Comparison of ENCODE assay signal across 13 cellular contexts in the genomic region with DNA sequence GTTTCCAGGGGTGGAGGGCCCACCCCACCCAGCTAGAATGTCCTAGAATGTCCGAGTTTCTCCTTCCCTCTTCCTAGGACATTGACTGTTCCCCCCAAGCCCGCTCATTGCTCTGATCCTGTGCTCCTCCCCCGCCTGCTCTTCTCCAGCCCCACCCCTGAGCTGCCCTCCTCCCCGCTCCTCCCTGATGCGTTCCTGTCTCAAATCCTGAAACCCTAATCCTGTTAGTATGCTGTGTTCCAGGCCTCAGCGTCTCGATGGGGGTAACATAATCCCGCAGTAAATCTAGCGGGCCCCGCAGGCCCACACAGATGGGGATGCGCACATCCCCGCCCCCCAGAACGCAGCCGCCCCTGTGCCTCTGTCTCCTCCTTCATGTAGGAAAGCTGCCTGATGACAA. TPM values are rescaled to one million over a fixed set of nuclear protein-coding genes. Genes with fewer than 3 reads are reported as not detected.
DNase-seq lines count a peak whose midpoint lies in the region; ATAC-seq and TF ChIP-seq lines count a peak whose summit lies in the region.
"Had no signal": no experiment of that assay in that cellular context is flagged by ENCODE, and none has a peak within 500 bp of the region (broad histone marks: within the 10 kb centered on the region; RNA-seq: fewer than 3 reads in every experiment).

No MANE protein-coding gene starts in this region.

- no peaks in the 10 kb centered on the region for H3K9me3 Mint-ChIP-seq in H9
- H3K9me3 Mint-ChIP-seq in brain = no peaks in the 10 kb centered on the region

- no peak overlapping the region for H2BK15ac ChIP-seq in H9 (ENCODE audit: low read depth, low read length)

- TF ChIP-seq POLR2A in stomach (IDR thresholded peaks at IDR 0.05) = no peak

- TF ChIP-seq CTCF in H9 (conservative IDR thresholded peaks at IDR 0.05) = no peak
- no peak for TF ChIP-seq CTCF in brain (conservative IDR thresholded peaks at IDR 0.05)
- TF ChIP-seq CTCF in stomach (IDR thresholded peaks at IDR 0.05) = no peak

- peak overlapping the region in 1 of 2 experiments; percentile 27; a peak in 1 of 5 replicates for H3K4me3 Mint-ChIP-seq in H9
- H3K4me3 Mint-ChIP-seq in brain = no peak overlapping the region

- H3K4me2 ChIP-seq in H9 (ENCODE audit: insufficient read depth, insufficient read length, low read length) = no peak overlapping the region

- H3K36me3 ChIP-seq in mesodermal cell (ENCODE audit: control insufficient read depth, insufficient read depth, low read length) (peaks cover 84% of the 10 kb centered on the region), stomach (peaks cover 4 to 56% (median 16%) of the 10 kb centered on the region in 4 donors)
- H3K36me3 ChIP-seq: left ventricle myocardium inferior, neutrophil had no signal

- no peak for TF ChIP-seq EP300 in stomach (IDR thresholded peaks at IDR 0.05)

- H3K18ac ChIP-seq in H9 (ENCODE audit: insufficient read length, low read depth, low read length) = no peak overlapping the region

- no peak overlapping the region for H3K27ac ChIP-seq in H9 (ENCODE audit: insufficient read length, low read depth, low read length)
- H3K27ac ChIP-seq in mesodermal cell (ENCODE audit: low read depth, low read length, severe bottlenecking) = peak overlapping the region; percentile 82
- peak overlapping the region; percentile 10 to 76 (median 66) for H3K27ac ChIP-seq in stomach
- H3K27ac ChIP-seq: left ventricle myocardium inferior, neutrophil had no signal

- H2BK5ac ChIP-seq in H9 (ENCODE audit: insufficient read length, low read length) = no peak overlapping the region

- no peak overlapping the region for H3K4ac ChIP-seq in H9 (ENCODE audit: low read depth, low read length)

- peaks cover 7% of the 10 kb centered on the region; the same call in 1 of the 2 replicates for H3K4me1 ChIP-seq in H9 (ENCODE audit: insufficient read depth, low read length)
- peaks cover 27% of the 10 kb centered on the region for H3K4me1 ChIP-seq in mesodermal cell (ENCODE audit: control insufficient read depth, insufficient read depth, low read length, poor library complexity, severe bottlenecking)
- H3K4me1 ChIP-seq in stomach = peaks cover 0 to 85% (median 51%) of the 10 kb centered on the region in 4 donors

- no peak overlapping the region for H4K5ac ChIP-seq in H9 (ENCODE audit: insufficient read length, low read depth, low read length)

- no peak for ATAC-seq in GM21447 (IDR thresholded peaks at IDR 0.05; ENCODE audit: unreplicated experiment)

- H2BK12ac ChIP-seq in H9 (ENCODE audit: insufficient read length, low read depth, low read length) = no peak overlapping the region

- DNase-seq in H9 = peak; percentile 56
- no peak for DNase-seq in stomach
- no peak for DNase-seq in NCI-H1048 (lab: John Stamatoyannopoulos, UW)
- no peak for DNase-seq in NCI-H345 (lab: John Stamatoyannopoulos, UW)
- no peak for DNase-seq in stimulated activated CD4-positive, alpha-beta T cell treated with anti-CD3 and anti-CD28 coated beads, Interleukin-12 subunit alpha, Interleukin-12 subunit beta, amount 100 ng/mL, for 4 hours
- DNase-seq: DMS79 treated with DMSO at 0.1 percent for 48 hours, left ventricle myocardium inferior, MM.1S had no signal

- H4K8ac ChIP-seq in H9 (replicated peaks; ENCODE audit: insufficient read length, low read depth, low read length) = no peak overlapping the region

- no peak overlapping the region for H3K23ac ChIP-seq in H9 (ENCODE audit: insufficient read length, low read depth, low read length)

- H2BK120ac ChIP-seq in H9 (ENCODE audit: low read depth, low read length, poor library complexity, severe bottlenecking) = no peak overlapping the region

- no peak overlapping the region for H4K91ac ChIP-seq in H9 (ENCODE audit: insufficient read length, low read depth, low read length)

- peaks cover 2% of the 10 kb centered on the region; the same call in 1 of the 2 replicates for H3K27me3 Mint-ChIP-seq in H9 (ENCODE audit: low read depth)
- H3K27me3 Mint-ChIP-seq in brain = peaks cover 2% of the 10 kb centered on the region

- H2AK5ac ChIP-seq in H9 (ENCODE audit: insufficient read length, low read length) = no peak overlapping the region

- H4K20me1 ChIP-seq in H9 (ENCODE audit: control insufficient read depth, insufficient read depth, insufficient read length) = no peaks in the 10 kb centered on the region

- no peaks in the 10 kb centered on the region for H3K79me1 ChIP-seq in H9 (ENCODE audit: insufficient read depth, low read depth, low read length, poor library complexity, severe bottlenecking)

- H3K27ac Mint-ChIP-seq in H9 = peak overlapping the region in 2 of 3 experiments; percentile 92 to 95; a peak in 6 of 7 replicates
- H3K27ac Mint-ChIP-seq in brain = peak overlapping the region in 4 of 5 experiments; percentile 28 to 81 (median 70)

- no peaks in the 10 kb centered on the region for H3K23me2 ChIP-seq in H9 (ENCODE audit: insufficient read length, low read depth, low read length, poor library complexity, severe bottlenecking)

- no CpG with 5 or more reads among the region's 14 CpGs for WGBS in H9 (ENCODE audit: extremely low coverage, insufficient read length, low lambda C conversion rate)
- WGBS in mesodermal cell (ENCODE audit: insufficient coverage in 2 of 2), 2 experiments = 51 to 52% methylated on average over 11 to 12 of the region's 14 CpGs
- WGBS in stomach, 5 donors = 68 to 78% (median 76%) methylated on average over 14 of the region's 14 CpGs

- no peak overlapping the region for H2AFZ ChIP-seq in H9 (ENCODE audit: low read length)

- H3K9ac ChIP-seq in H9 (ENCODE audit: extremely low read depth, insufficient read length, low read length) = no peak overlapping the region

- H3K27me3 ChIP-seq in H9 (ENCODE audit: insufficient read depth, low read length) = no peaks in the 10 kb centered on the region
- no peaks in the 10 kb centered on the region for H3K27me3 ChIP-seq in stomach
- H3K27me3 ChIP-seq: neutrophil, testis had no signal

- no peaks in the 10 kb centered on the region for H3K9me3 ChIP-seq in H9 (ENCODE audit: control insufficient read depth, low read depth, low read length)
- H3K9me3 ChIP-seq in mesodermal cell (ENCODE audit: control insufficient read depth, low read length) = no peaks in the 10 kb centered on the region
- H3K9me3 ChIP-seq in stomach = no peaks in the 10 kb centered on the region
- H3K9me3 ChIP-seq: left ventricle myocardium inferior, neutrophil, testis had no signal

- H3T11ph ChIP-seq in H9 (ENCODE audit: low read length) = no peak overlapping the region

- intact Hi-C loops in stomach (cut with DNase I; ENCODE audit: low total_unique reads) = no loop called here

- H3K56ac ChIP-seq in H9 (ENCODE audit: insufficient read length, low read depth, low read length) = no peak overlapping the region

- H3K79me2 ChIP-seq in H9 (ENCODE audit: insufficient read depth, low read length) = no peaks in the 10 kb centered on the region

- H2BK20ac ChIP-seq in H9 (ENCODE audit: low read depth, low read length, poor library complexity, severe bottlenecking) = no peak overlapping the region

- H3K36me3 Mint-ChIP-seq in H9 (ENCODE audit: insufficient read depth in 1 of 3, low read depth in 3 of 3) = peaks cover 7 to 19% (median 8%) of the 10 kb centered on the region in 3 experiments; a peak in 6 of 7 replicates
- H3K36me3 Mint-ChIP-seq in brain = peaks cover 48% of the 10 kb centered on the region

- H3K14ac ChIP-seq in H9 (ENCODE audit: insufficient read depth, low read length) = no peak overlapping the region; the same call in 1 of the 2 replicates

- H3K4me3 ChIP-seq in mesodermal cell (ENCODE audit: extremely low read depth, insufficient read depth, low read length, poor library complexity, severe bottlenecking) (no peak overlapping the region), stomach (no peak overlapping the region)
- H3K4me3 ChIP-seq: left ventricle myocardium inferior, testis had no signal

- H3K4me1 Mint-ChIP-seq in H9 = peaks cover 60 to 68% of the 10 kb centered on the region in 2 experiments
- H3K4me1 Mint-ChIP-seq in brain = peaks cover 76% of the 10 kb centered on the region

RNA-seq across cellular contexts. Expression of gene NRP2, which starts 51.3 kb away (rescaled TPM):
- total RNA-seq in H9 (2021) (19.7 and 20.7 TPM in 2 replicates), stomach (100 to 1,000 TPM in 2 of 5 donors, 10 to 100 TPM in 3; 21.0 to 166 (median 56.9) TPM)
- polyA plus RNA-seq in brain (ENCODE audit: insufficient read depth, low read depth, low replicate concordance) (10.2 TPM), stomach (10 to 100 TPM in 1 of 3 donors, 1 to 10 TPM in 1, under 1 TPM in 1; 0.92 to 13.2 (median 2.9) TPM)
- 195 TPM for polyA plus RNA-seq in mesodermal cell (2013, experiment 1 of 2)
- polyA plus RNA-seq in mesodermal cell (2013, experiment 2 of 2) = 172 TPM
